Comparison of ENCODE assay signal across 10 cellular contexts in the genomic region with DNA sequence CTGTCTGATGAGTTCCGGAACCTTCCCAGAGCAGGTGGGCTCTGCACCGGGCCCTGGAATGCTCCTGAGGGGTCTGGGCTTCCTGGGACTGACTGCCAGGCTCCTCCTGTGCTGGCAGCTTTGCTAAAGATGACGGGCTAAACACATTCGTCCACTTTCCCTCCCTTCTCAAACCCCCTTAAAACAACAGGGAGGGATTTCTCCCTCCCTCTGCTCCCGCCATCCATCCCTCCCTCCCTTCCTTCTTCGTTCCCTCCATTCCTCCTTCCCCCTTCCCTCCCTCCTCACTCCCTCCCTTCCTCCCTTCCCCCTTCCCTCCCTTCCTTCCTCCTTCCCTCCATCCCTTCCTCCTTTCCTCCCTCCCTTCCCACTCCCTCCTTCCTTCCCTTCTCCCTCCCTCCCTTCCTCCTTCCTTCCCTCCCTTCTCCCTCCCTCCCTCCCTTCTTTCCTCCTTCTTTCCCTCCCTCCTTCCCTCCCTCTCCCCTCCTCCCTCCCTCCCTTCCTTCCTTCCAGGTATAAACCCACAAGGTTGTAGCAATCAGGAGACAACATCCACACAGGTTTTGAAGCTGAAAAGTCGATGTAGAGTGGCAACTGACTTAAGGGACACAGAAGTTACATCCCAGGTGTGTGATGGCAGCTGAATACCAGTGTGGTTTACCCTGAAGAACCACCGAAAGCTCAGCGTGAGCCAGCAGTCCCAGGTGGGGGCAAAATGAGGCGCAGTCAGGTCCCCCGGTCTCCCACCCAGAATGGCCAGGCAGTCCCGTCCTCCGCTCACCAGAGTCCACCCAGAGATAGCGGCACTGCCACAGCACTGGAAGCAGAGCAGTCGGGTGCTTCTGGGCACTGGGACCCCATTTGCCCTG. TPM values are rescaled to one million over a fixed set of nuclear protein-coding genes. Genes with fewer than 3 reads are reported as not detected.
A peak's percentile ranks its signal among the peaks of the same experiment; 100 is the strongest.
DNase-seq lines count a peak whose midpoint lies in the region; ATAC-seq, FAIRE-seq and TF ChIP-seq lines count a peak whose summit lies in the region.
"Had no signal": no experiment of that assay in that cellular context is flagged by ENCODE, and none has a peak within 500 bp of the region (broad histone marks: within the 10 kb centered on the region; RNA-seq: fewer than 3 reads in every experiment).

No MANE protein-coding gene starts in this region.

- H3K4me3 ChIP-seq in H7 (ENCODE audit: insufficient read depth, low read depth, low read length) (peak overlapping the region; percentile 22), SU-DHL-6 (ENCODE audit: insufficient read depth, low read length, poor library complexity, severe bottlenecking) (peak overlapping the region; percentile 35), keratinocyte (ENCODE audit: control insufficient read depth in 2 of 3, extremely low read depth in 1 of 3, insufficient read depth in 2 of 3, low read depth in 1 of 3, low read length in 3 of 3) (no peak overlapping the region), smooth muscle cell (no peak overlapping the region)

- H2AFZ ChIP-seq in SU-DHL-6 (ENCODE audit: low read depth, low read length, severe bottlenecking) (no peak overlapping the region), keratinocyte (ENCODE audit: control insufficient read depth, low read length) (peak overlapping the region; percentile 20), smooth muscle cell (ENCODE audit: low read depth) (no peak overlapping the region)

- H3K36me3 ChIP-seq in H7 (replicated peaks; ENCODE audit: control insufficient read depth, insufficient read depth, low read length) (no peaks in the 10 kb centered on the region; the same call in 1 of the 2 replicates), SU-DHL-6 (ENCODE audit: low read length) (no peaks in the 10 kb centered on the region), keratinocyte (ENCODE audit: control insufficient read depth in 2 of 2, extremely low read depth in 1 of 2, insufficient read depth in 2 of 2, low read length in 2 of 2) (no peaks in the 10 kb centered on the region), smooth muscle cell (ENCODE audit: low read depth) (no peaks in the 10 kb centered on the region)

- H3K9me3 ChIP-seq in SU-DHL-6 (ENCODE audit: insufficient read depth, low read length), result no peaks in the 10 kb centered on the region
- H3K9me3 ChIP-seq in keratinocyte (ENCODE audit: control insufficient read depth, low read depth, low read length), result no peaks in the 10 kb centered on the region
- no peaks in the 10 kb centered on the region for H3K9me3 ChIP-seq in smooth muscle cell (replicated peaks; ENCODE audit: low read depth)
- H3K9me3 ChIP-seq: Caco-2 had no signal

- peak overlapping the region; percentile 71 for H3K9ac ChIP-seq in SU-DHL-6 (ENCODE audit: low read length)
- no peak overlapping the region for H3K9ac ChIP-seq in keratinocyte (ENCODE audit: control insufficient read depth, extremely low read depth, insufficient read depth, low read length)
- no peak overlapping the region for H3K9ac ChIP-seq in smooth muscle cell (ENCODE audit: low read depth)

- dilution Hi-C loops in keratinocyte (cut with MboI; ENCODE audit: extremely low pct_ligation_motif_present, low sequenced_read_pairs), result no loop called here

- H3K27me3 ChIP-seq in H7 (ENCODE audit: control insufficient read depth, insufficient read depth, low read length) (no peaks in the 10 kb centered on the region; the same call in 1 of the 2 replicates), SU-DHL-6 (ENCODE audit: low read length) (no peaks in the 10 kb centered on the region), keratinocyte (ENCODE audit: control insufficient read depth, extremely low read depth, insufficient read depth, low read length) (no peaks in the 10 kb centered on the region), smooth muscle cell (ENCODE audit: low read depth) (no peaks in the 10 kb centered on the region)

- H4K20me1 ChIP-seq in SU-DHL-6 (ENCODE audit: low read depth, low read length) (no peaks in the 10 kb centered on the region), keratinocyte (ENCODE audit: control insufficient read depth, extremely low read depth, insufficient read depth, low read length) (no peaks in the 10 kb centered on the region), smooth muscle cell (ENCODE audit: low read depth) (no peaks in the 10 kb centered on the region)

- H3K9me2 ChIP-seq in SU-DHL-6 (replicated peaks; ENCODE audit: insufficient read depth, low read length), result no peaks in the 10 kb centered on the region

- ATAC-seq in HG02885 (IDR thresholded peaks at IDR 0.05; ENCODE audit: poor library complexity, unreplicated experiment), result no peak

- TF ChIP-seq CTCF in SU-DHL-6 (IDR thresholded peaks at IDR 0.05; ENCODE audit: insufficient read depth, low read length, poor library complexity, severe bottlenecking) (no peak), keratinocyte (optimal IDR thresholded peaks at IDR 0.05 in 1 of 3, IDR thresholded peaks at IDR 0.05 in 1 of 3, conservative IDR thresholded peaks at IDR 0.05 in 1 of 3; ENCODE audit: extremely low read depth in 1 of 3, insufficient read depth in 2 of 3, low read length in 3 of 3) (no peak), smooth muscle cell (IDR thresholded peaks at IDR 0.05; ENCODE audit: borderline replicate concordance, insufficient read depth, poor library complexity, severe bottlenecking) (no peak)

- H3K27ac ChIP-seq in SU-DHL-6 (ENCODE audit: low read depth, low read length), result peak overlapping the region; percentile 98
- no peak overlapping the region for H3K27ac ChIP-seq in keratinocyte (ENCODE audit: control insufficient read depth, insufficient read depth, low read length)
- no peak overlapping the region for H3K27ac ChIP-seq in smooth muscle cell (ENCODE audit: low read depth)

- no peak for FAIRE-seq in keratinocyte (lab: Jason Lieb, UNC)

- H3K4me1 ChIP-seq in keratinocyte (ENCODE audit: control insufficient read depth, extremely low read depth, insufficient read depth, low read length) (peaks cover 6% of the 10 kb centered on the region), smooth muscle cell (ENCODE audit: low read depth) (no peaks in the 10 kb centered on the region)

- no peak for DNase-seq in H7
- no peak for DNase-seq in keratinocyte (ENCODE audit: low read depth, low spot score)
- no peak for DNase-seq in smooth muscle cell (lab: John Stamatoyannopoulos, UW; ENCODE audit: unreplicated experiment)
- DNase-seq in stimulated activated CD4-positive, alpha-beta T cell treated with anti-CD3 and anti-CD28 coated beads, Interleukin-4, amount 100 ng/mL, for 1 hour, result no peak
- DNase-seq in anterior cingulate cortex (lab: John Stamatoyannopoulos, UW), result no peak
- no peak for DNase-seq in NCI-H1092 treated with DMSO at 0.1 percent for 48 hours (lab: John Stamatoyannopoulos, UW)

- peak overlapping the region; percentile 71 for H3K4me2 ChIP-seq in SU-DHL-6 (ENCODE audit: low read depth, low read length, poor library complexity, severe bottlenecking)
- H3K4me2 ChIP-seq in keratinocyte (ENCODE audit: control insufficient read depth, extremely low read depth, insufficient read depth, low read depth, low read length), result peak overlapping the region; percentile 63
- H3K4me2 ChIP-seq in smooth muscle cell, result peak overlapping the region; percentile 75

- H3K79me2 ChIP-seq in SU-DHL-6 (ENCODE audit: insufficient read depth, low read length) (no peaks in the 10 kb centered on the region), keratinocyte (ENCODE audit: control insufficient read depth, insufficient read depth, low read length) (no peaks in the 10 kb centered on the region), smooth muscle cell (ENCODE audit: low read depth) (no peaks in the 10 kb centered on the region)

- no peaks in the 10 kb centered on the region for H3K9me1 ChIP-seq in keratinocyte (ENCODE audit: control insufficient read depth, extremely low read depth, insufficient read depth, low read length)

- 81% methylated on average over 13 of the region's 15 CpGs for WGBS in smooth muscle cell (ENCODE audit: low lambda C conversion rate)

- peaks cover 49% of the 10 kb centered on the region for H3F3A ChIP-seq in SU-DHL-6 (ENCODE audit: insufficient read depth)
- H3F3A ChIP-seq in smooth muscle cell (ENCODE audit: low read depth), result no peaks in the 10 kb centered on the region

RNA-seq across cellular contexts. Expression of gene MGAT3, which starts 18.7 kb away (rescaled TPM):
- total RNA-seq in H7 (2014; rRNA removed; shearing (Covaris generic)), result 5.0 and 6.5 TPM in 2 replicates
- polyA plus RNA-seq in keratinocyte (not detected in 3 replicates), smooth muscle cell (3.9 and 4.4 TPM in 2 replicates)
- not detected for polyA plus RNA-seq in keratinocyte (2011; ENCODE audit: low read depth)
- not detected in 2 replicates for polyA plus RNA-seq in keratinocyte (2011; cell fraction: cytosol; rRNA removed)
- 0.03 TPM in 1 of 2 replicates, not detected in the other for polyA plus RNA-seq in keratinocyte (2011; cell fraction: nucleus; rRNA removed)
- not detected in 2 replicates for polyA plus RNA-seq in keratinocyte (2012; ENCODE audit: low replicate concordance)
- not detected in 3 replicates for polyA minus RNA-seq in keratinocyte
- not detected for polyA minus RNA-seq in keratinocyte (2011; cell fraction: cytosol; rRNA and poly(A)+ RNA removed)
- not detected in 2 replicates for polyA minus RNA-seq in keratinocyte (2011; cell fraction: nucleus; rRNA and poly(A)+ RNA removed)
- total RNA-seq in smooth muscle cell, result 7.8 and 9.4 TPM in 2 replicates
- total RNA-seq: endothelial cell of umbilical vein had no signal
- polyA plus RNA-seq: endothelial cell of umbilical vein had no signal

RNA-seq across cellular contexts. Expression of gene TAB1, which starts 38.5 kb away (rescaled TPM):
- total RNA-seq in H7 (2014; rRNA removed; shearing (Covaris generic)), result 27.1 and 33.4 TPM in 2 replicates
- polyA plus RNA-seq in keratinocyte (11.8 to 13.5 TPM (median 13.1 TPM) in 3 replicates), smooth muscle cell (11.1 and 13.6 TPM in 2 replicates)
- 3.4 TPM for polyA plus RNA-seq in keratinocyte (2011; ENCODE audit: low read depth)
- polyA plus RNA-seq in keratinocyte (2011; cell fraction: cytosol; rRNA removed), result 6.2 and 14.0 TPM in 2 replicates
- polyA plus RNA-seq in keratinocyte (2011; cell fraction: nucleus; rRNA removed), result 14.9 and 16.0 TPM in 2 replicates
- 8.2 and 14.7 TPM in 2 replicates for polyA plus RNA-seq in keratinocyte (2012; ENCODE audit: low replicate concordance)
- polyA minus RNA-seq in keratinocyte, result 9.9 to 16.8 TPM (median 16.1 TPM) in 3 replicates
- polyA minus RNA-seq in keratinocyte (2011; cell fraction: cytosol; rRNA and poly(A)+ RNA removed), result 19.6 TPM
- polyA minus RNA-seq in keratinocyte (2011; cell fraction: nucleus; rRNA and poly(A)+ RNA removed), result 11.7 and 13.0 TPM in 2 replicates
- total RNA-seq in smooth muscle cell, result 12.9 and 14.8 TPM in 2 replicates

Comparison
In these comparisons a context has a peak if more than half of its experiments do, and no peak if none do; other contexts are left out.
1. H3K4me3 ChIP-seq: peak in H7 (single experiment) and SU-DHL-6 (single experiment); none in keratinocyte (0 of 3) and smooth muscle cell (single experiment).
2. Peak in every context shown above with its lines, with median percentiles within 50 percentile points of each other: H3K4me2 ChIP-seq.